In the genomic region with DNA sequence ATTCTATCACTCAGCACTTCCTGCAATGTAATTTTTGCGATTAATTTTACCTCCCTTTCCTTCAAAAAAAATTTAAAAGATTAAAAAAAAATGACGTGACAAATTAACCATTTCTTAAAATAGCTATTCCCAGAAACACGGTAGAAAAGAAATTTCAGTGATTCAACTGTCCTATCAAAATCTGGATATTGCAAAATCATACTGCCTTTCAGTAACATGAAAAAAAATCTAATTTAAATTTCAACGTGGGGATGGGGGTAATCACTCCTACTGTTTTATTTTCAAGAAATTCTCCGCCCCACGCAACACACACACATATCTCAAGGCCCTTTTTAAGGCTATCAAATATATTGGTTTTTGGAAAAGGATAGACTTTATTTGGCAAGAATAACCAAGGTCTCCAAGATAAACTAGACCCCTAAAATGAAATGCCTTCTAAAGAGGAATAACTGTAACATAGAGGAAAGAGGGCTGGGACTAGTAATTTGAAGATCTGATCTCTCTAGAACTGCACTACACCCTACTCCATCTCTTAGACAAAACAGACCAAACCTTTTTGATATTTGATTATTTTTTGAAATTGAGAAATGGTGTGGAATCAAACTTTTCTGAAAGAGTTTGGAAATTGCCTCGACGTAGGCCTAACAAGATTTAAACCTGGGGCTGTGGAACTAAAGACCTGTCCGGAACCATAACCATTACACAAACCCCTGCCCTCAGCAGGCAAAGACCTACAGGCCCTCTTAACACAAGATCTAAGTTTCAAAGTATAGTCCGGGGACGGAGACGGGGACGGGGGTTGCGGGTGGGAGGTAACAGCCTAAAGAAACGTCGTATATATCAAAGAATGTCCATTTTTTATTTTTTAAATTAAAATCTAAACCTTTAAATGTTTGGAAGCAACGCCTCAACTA, we compare ENCODE assay signal across 1 cellular context.
TF ChIP-seq lines count a peak whose summit lies in the region.

No MANE protein-coding gene starts in this region.

TF ChIP-seq in endothelial cell of umbilical vein, 7 proteins besides CTCF, POLR2A, EP300 and RAD21 (continued from another document):
- TF ChIP-seq FOS (IDR thresholded peaks at IDR 0.05; ENCODE audit: borderline replicate concordance, insufficient read depth, low read length) (no peak), GATA2 (IDR thresholded peaks at IDR 0.05; ENCODE audit: insufficient read depth, insufficient read length, low read depth, low read length) (no peak), POLR2AphosphoS5 (IDR thresholded peaks at IDR 0.05; ENCODE audit: insufficient read depth, low read depth, low read length) (no peak), MYC (IDR thresholded peaks at IDR 0.05; ENCODE audit: low read depth, low read length) (no peak), EZH2 (IDR thresholded peaks at IDR 0.05; ENCODE audit: borderline replicate concordance, low read depth, low read length, severe bottlenecking) (no peak)
